Comparison of ENCODE assay signal across 13 cellular contexts in the genomic region with DNA sequence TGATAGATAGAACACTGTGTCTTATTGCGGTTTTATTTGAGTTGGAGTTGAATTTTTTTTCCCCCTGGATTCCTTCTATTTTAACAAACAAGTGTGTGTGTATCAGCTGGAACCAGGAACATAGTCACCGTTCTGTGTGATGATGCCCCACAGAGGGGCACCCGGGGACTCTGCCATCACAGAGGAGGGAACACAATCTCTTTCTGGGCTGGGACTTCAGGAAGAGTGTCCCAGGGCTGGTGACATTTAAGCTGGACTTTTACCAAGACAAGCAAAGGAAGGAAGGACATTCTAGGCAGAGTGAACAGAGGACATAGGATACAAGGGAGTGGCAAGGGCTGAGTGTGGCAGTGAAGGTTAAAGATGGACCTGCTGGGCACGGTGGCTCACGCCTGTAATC.
"Had no signal": no experiment of that assay in that cellular context is flagged by ENCODE, and none has a peak within 500 bp of the region (broad histone marks: within the 10 kb centered on the region; RNA-seq: fewer than 3 reads in every experiment).

No MANE protein-coding gene starts in this region.

- H3K9me3 Mint-ChIP-seq: effector memory CD8-positive, alpha-beta T cell; stimulated activated naive B cell treated with anti-CD40 and anti-IgM and Interleukin-4, amounts not matched to agents 10 μg/mL and 1 μg/mL and 100 μg/mL, for 72 hours had no signal

- H3K27me3 Mint-ChIP-seq: effector memory CD8-positive, alpha-beta T cell; progenitor cell of endocrine pancreas; stimulated activated naive B cell treated with anti-CD40 and anti-IgM and Interleukin-4, amounts not matched to agents 10 μg/mL and 1 μg/mL and 100 μg/mL, for 72 hours had no signal

- H3K9me3 ChIP-seq: esophagus squamous epithelium had no signal

- H3K4me3 Mint-ChIP-seq: effector memory CD8-positive, alpha-beta T cell; stimulated activated naive B cell treated with anti-CD40 and anti-IgM and Interleukin-4, amounts not matched to agents 10 μg/mL and 1 μg/mL and 100 μg/mL, for 72 hours had no signal

- H3K27ac Mint-ChIP-seq: progenitor cell of endocrine pancreas; stimulated activated naive B cell treated with anti-CD40 and anti-IgM and Interleukin-4, amounts not matched to agents 10 μg/mL and 1 μg/mL and 100 μg/mL, for 72 hours had no signal

- ATAC-seq: activated CD4-positive, CD25-positive, alpha-beta regulatory T cell treated with anti-CD3 and anti-CD28 coated beads, Interleukin-2, amount 50 U/mL, for 24 hours; effector memory CD8-positive, alpha-beta T cell; stimulated activated naive B cell treated with anti-CD40 and anti-IgM and Interleukin-4, amounts not matched to agents 10 μg/mL and 1 μg/mL and 100 μg/mL, for 72 hours had no signal

- DNase-seq: activated CD4-positive, alpha-beta T cell treated with anti-CD3 and anti-CD28 coated beads, Interleukin-2, amount 50 U/mL, for 1 hour; activated CD8-positive, alpha-beta memory T cell treated with anti-CD3 and anti-CD28 coated beads, Interleukin-2, amount 50 U/mL, for 4 hours; activated naive CD4-positive, alpha-beta T cell treated with anti-CD3 and anti-CD28 coated beads, Interleukin-2, amount 50 U/mL, for 16 hours; amygdala; effector memory CD8-positive, alpha-beta T cell; esophagus squamous epithelium; SIG-M5; stimulated activated CD4-positive, alpha-beta T cell treated with anti-CD3 and anti-CD28 coated beads, Interleukin-4, amount 100 ng/mL, for 24 hours; stimulated activated naive B cell treated with anti-CD40 and anti-IgM and Interleukin-4, amounts not matched to agents 10 μg/mL and 1 μg/mL and 100 μg/mL, for 72 hours; T-helper 1 cell; T1000 had no signal
